In the genomic region with DNA sequence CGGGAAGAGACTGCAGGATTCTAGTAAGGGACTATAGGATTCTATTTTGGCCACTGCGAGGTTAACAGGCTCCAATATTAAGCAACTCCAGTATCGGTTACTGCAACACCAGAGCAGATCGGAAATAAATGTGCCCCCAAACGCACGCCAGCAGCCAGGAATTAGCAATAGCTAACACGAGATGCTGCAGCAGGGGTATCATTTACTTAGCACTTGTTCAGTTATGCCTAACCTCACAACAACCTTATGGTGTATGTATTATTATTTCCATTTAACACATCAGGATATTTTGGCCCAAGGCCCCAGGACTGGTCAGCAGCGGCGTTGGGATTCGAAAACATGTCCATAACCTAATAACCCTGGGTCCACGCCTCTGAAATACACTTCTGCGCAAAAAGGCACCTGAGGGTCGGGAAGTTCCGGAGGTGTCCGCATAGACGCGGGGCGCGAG, we compare ENCODE assay signal across 8 cellular contexts. TPM values are rescaled to one million over a fixed set of nuclear protein-coding genes. Genes with fewer than 3 reads are reported as not detected.
DNase-seq lines count a peak whose midpoint lies in the region; ATAC-seq, FAIRE-seq and TF ChIP-seq lines count a peak whose summit lies in the region.

No MANE protein-coding gene starts in this region.

- peaks cover 12% of the 10 kb centered on the region for H3K36me3 Mint-ChIP-seq in HFFc6 (ENCODE audit: low read depth)

- H3K4me3 Mint-ChIP-seq in HFFc6: peak overlapping the region; percentile 90

- H3K27me3 Mint-ChIP-seq in HFFc6 (ENCODE audit: insufficient read depth): no peaks in the 10 kb centered on the region; the same call in none of the 2 replicates

- H3K9me3 ChIP-seq in left lung (no peaks in the 10 kb centered on the region), stomach smooth muscle (ENCODE audit: control insufficient read depth in 2 of 2, low read length in 2 of 2) (no peaks in the 10 kb centered on the region)

- intact Hi-C loops in left lung (cut with DNase I): no loop called here

- H3K27ac ChIP-seq in left lung: peak overlapping the region; percentile 86 to 96
- peak overlapping the region; percentile 70 for H3K27ac ChIP-seq in stomach smooth muscle (ENCODE audit: low read length)

- FAIRE-seq in GM19239 (lab: Jason Lieb, UNC): no peak

- TF ChIP-seq CTCF in HFFc6 (IDR thresholded peaks at IDR 0.05) (no peak), cardiac fibroblast (IDR thresholded peaks at IDR 0.05; ENCODE audit: low read depth, low read length) (no peak), left lung (IDR thresholded peaks at IDR 0.05) (no peak)

- H3K9ac ChIP-seq in stomach smooth muscle (ENCODE audit: low read length in 2 of 2): peak overlapping the region; percentile 72 to 80

- peak overlapping the region; percentile 57 for H3K27ac Mint-ChIP-seq in HFFc6

- peak; percentile 77 for DNase-seq in NCI-H146 treated with DMSO at 0.1 percent for 48 hours (lab: John Stamatoyannopoulos, UW; ENCODE audit: unreplicated experiment)
- no peak for DNase-seq in NCI-H146 (lab: John Stamatoyannopoulos, UW)
- DNase-seq in HFFc6: no peak
- DNase-seq in OCI-M1 (lab: John Stamatoyannopoulos, UW): peak; percentile 80
- DNase-seq in cardiac fibroblast (ENCODE audit: low read depth in 2 of 2): peak; percentile 25 to 35
- DNase-seq in left lung: peak in 1 of 2 donors; percentile 36
- no peak for DNase-seq in GM19239 (ENCODE audit: insufficient read length, low spot score)

- peaks cover 23% of the 10 kb centered on the region for H3K4me1 Mint-ChIP-seq in HFFc6 (ENCODE audit: low read depth)

- ATAC-seq in left lung: no peak

- H3K9me3 Mint-ChIP-seq in HFFc6: no peaks in the 10 kb centered on the region

- H3K4me3 ChIP-seq in cardiac fibroblast (replicated peaks in 1 of 2; ENCODE audit: low read depth in 2 of 2, low read length in 2 of 2) (peak overlapping the region; percentile 71 to 90), left lung (peak overlapping the region; percentile 86 to 93), stomach smooth muscle (ENCODE audit: low read length in 2 of 2) (peak overlapping the region; percentile 89 to 96)

- H3K4me1 ChIP-seq in left lung: peaks cover 7 to 30% of the 10 kb centered on the region in 2 donors
- H3K4me1 ChIP-seq in stomach smooth muscle (ENCODE audit: control insufficient read depth, insufficient read depth, low read length): peaks cover 8% of the 10 kb centered on the region

- H3K36me3 ChIP-seq in left lung (no peaks in the 10 kb centered on the region), stomach smooth muscle (ENCODE audit: control insufficient read depth in 2 of 2, insufficient read depth in 2 of 2, low read length in 2 of 2) (no peaks in the 10 kb centered on the region)

- H3K27me3 ChIP-seq in left lung (no peaks in the 10 kb centered on the region), stomach smooth muscle (ENCODE audit: control insufficient read depth in 1 of 2, insufficient read depth in 2 of 2, low read length in 2 of 2) (no peaks in the 10 kb centered on the region)

RNA-seq across cellular contexts. Expression of a gene that starts 0.8 kb away (rescaled TPM):
- 10 to 100 TPM; 12.6 to 18.3 (median 15.8) TPM for total RNA-seq in HFFc6 (2021; fragmentation: NEBNext Ultra II Directional; extraction: Animal tissue kit (Norgen Biotek cat#: 25700))
- 10 to 100 TPM; 31.7 to 39.6 TPM for total RNA-seq in left lung

Comparison
In these comparisons a context has a peak if more than half of its experiments do, and no peak if none do; other contexts are left out.
1. DNase-seq: peak in NCI-H146 treated with DMSO at 0.1 percent for 48 hours (single experiment), OCI-M1 (single experiment) and cardiac fibroblast (2 of 2); none in NCI-H146 (single experiment), HFFc6 (single experiment) and GM19239 (single experiment).
2. Peak in every context shown above with its lines, with median percentiles within 50 percentile points of each other: H3K4me3 ChIP-seq.